ENCODE assay signal across 25 cellular contexts in genomic region chr11:66670816-66671215, GRCh38. TPM values are rescaled to one million over a fixed set of nuclear protein-coding genes. Genes with fewer than 3 reads are reported as not detected.
DNase-seq lines count a peak whose midpoint lies in the region; ATAC-seq, FAIRE-seq and TF ChIP-seq lines count a peak whose summit lies in the region.
"Had no signal": no experiment of that assay in that cellular context is flagged by ENCODE, and none has a peak within 500 bp of the region (broad histone marks: within the 10 kb centered on the region; RNA-seq: fewer than 3 reads in every experiment).

No MANE protein-coding gene starts in this region.

- H3K9me2 ChIP-seq in Loucy (replicated peaks; ENCODE audit: low read depth, low read length), result no peaks in the 10 kb centered on the region

- H4K12ac ChIP-seq in trophoblast cell (ENCODE audit: low read depth, low read length), result no peak overlapping the region

- no peak overlapping the region for H3K23ac ChIP-seq in trophoblast cell (ENCODE audit: low read length)

- FAIRE-seq in GM19239 (lab: Jason Lieb, UNC), result no peak
- FAIRE-seq: D721Med, keratinocyte had no signal

- peak overlapping the region in 5 of 6 donors; percentile 24 to 55 (median 35) for H3K27ac Mint-ChIP-seq in immature natural killer cell
- H3K27ac Mint-ChIP-seq: HFFc6 had no signal

- 67% methylated on average over 5 of the region's 5 CpGs for WGBS in right cardiac atrium
- no CpG with 5 or more reads among the region's 5 CpGs for WGBS in trophoblast cell (ENCODE audit: extremely low coverage, insufficient coverage, insufficient read length)

- no peaks in the 10 kb centered on the region for H3K79me1 ChIP-seq in trophoblast cell (ENCODE audit: low read length)

- no peak overlapping the region for H2BK120ac ChIP-seq in trophoblast cell (ENCODE audit: insufficient read depth, low read length, poor library complexity)

- peaks cover 0 to 2% (median 0%) of the 10 kb centered on the region in 3 donors for H3K27me3 Mint-ChIP-seq in immature natural killer cell (ENCODE audit: low read depth in 3 of 3)

- no peak overlapping the region for H3K14ac ChIP-seq in trophoblast cell (ENCODE audit: low read length)

- no peak overlapping the region for H3K4me3 Mint-ChIP-seq in immature natural killer cell
- H3K4me3 Mint-ChIP-seq: HFFc6 had no signal

- no peak overlapping the region for H4K8ac ChIP-seq in trophoblast cell (ENCODE audit: low read depth, low read length)

- H3K4me2 ChIP-seq in Loucy (ENCODE audit: low read depth, low read length, poor library complexity, severe bottlenecking) (peak overlapping the region; percentile 2), trophoblast cell (ENCODE audit: low read length) (no peak overlapping the region)

- H3K9ac ChIP-seq in Loucy (ENCODE audit: low read depth, low read length, poor library complexity, severe bottlenecking) (no peak overlapping the region), trophoblast cell (ENCODE audit: low read length) (no peak overlapping the region)

- peaks cover 0 to 9% (median 7%) of the 10 kb centered on the region in 3 donors for H3K36me3 Mint-ChIP-seq in immature natural killer cell

- no peak for DNase-seq in cardiac muscle cell (ENCODE audit: low read depth in 1 of 2, low spot score in 1 of 2)
- DNase-seq in right cardiac atrium, result no peak
- no peak for DNase-seq in immature natural killer cell
- DNase-seq in trophoblast cell, result no peak
- DNase-seq in GM19239 (ENCODE audit: insufficient read length, low spot score), result no peak
- DNase-seq in stimulated activated CD4-positive, alpha-beta T cell treated with anti-CD3 and anti-CD28 coated beads, Interleukin-2, amount 100 ng/mL, for 24 hours, result no peak
- no peak for DNase-seq in D341Med (ENCODE audit: low spot score)
- DNase-seq: activated CD4-positive, alpha-beta T cell treated with anti-CD3 and anti-CD28 coated beads, Interleukin-2, amount 50 U/mL, for 48 hours; activated CD8-positive, alpha-beta memory T cell treated with anti-CD3 and anti-CD28 coated beads, Interleukin-2, amount 50 U/mL, for 4 hours; activated gamma-delta T cell; HFFc6; mammary epithelial cell; MM.1S; NCI-H1436 treated with DMSO at 0.1 percent for 48 hours; retina; Right ventricle myocardium superior; stimulated activated CD4-positive, alpha-beta T cell treated with anti-CD3 and anti-CD28 coated beads, Interleukin-4, amount 100 ng/mL, for 24 hours; stimulated activated naive CD4-positive, alpha-beta T cell treated with Interleukin-2 at 50 U/mL for 16 hours; T1000 had no signal

- H3K4me1 Mint-ChIP-seq in immature natural killer cell, result peaks cover 24 to 52% of the 10 kb centered on the region in 2 donors

- no peaks in the 10 kb centered on the region for H3K9me3 Mint-ChIP-seq in immature natural killer cell
- H3K9me3 Mint-ChIP-seq: HFFc6 had no signal

- H3K36me3 ChIP-seq in cardiac muscle cell (peaks cover 9% of the 10 kb centered on the region), Loucy (ENCODE audit: insufficient read depth, low read length) (peaks cover 33% of the 10 kb centered on the region), trophoblast cell (ENCODE audit: control insufficient read depth in 1 of 2, insufficient read depth in 2 of 2, low read length in 2 of 2) (peaks cover 16 to 19% of the 10 kb centered on the region in 2 experiments)
- H3K36me3 ChIP-seq: breast epithelium had no signal

- peaks cover 39% of the 10 kb centered on the region for H4K20me1 ChIP-seq in Loucy (ENCODE audit: insufficient read depth, low read length, poor library complexity, severe bottlenecking)

- H3K9me3 ChIP-seq in cardiac muscle cell (ENCODE audit: low read depth) (no peaks in the 10 kb centered on the region), right cardiac atrium (ENCODE audit: control insufficient read depth, low read length) (no peaks in the 10 kb centered on the region), Loucy (ENCODE audit: insufficient read depth, low read depth, low read length) (no peaks in the 10 kb centered on the region), trophoblast cell (ENCODE audit: insufficient read depth, low read depth, low read length) (no peaks in the 10 kb centered on the region)
- H3K9me3 ChIP-seq: breast epithelium, thoracic aorta had no signal

- no peak for TF ChIP-seq CTCF in cardiac muscle cell (IDR thresholded peaks at IDR 0.05; ENCODE audit: low read depth, low read length)
- TF ChIP-seq CTCF in Loucy (conservative IDR thresholded peaks at IDR 0.05; ENCODE audit: low read length), result no peak

- no peaks in the 10 kb centered on the region for H3F3A ChIP-seq in Loucy (ENCODE audit: low read depth)

- peak overlapping the region; percentile 47 for H3K4ac ChIP-seq in trophoblast cell (ENCODE audit: low read depth, low read length)

- intact Hi-C loops in right cardiac atrium (cut with DNase I), result loop anchor here in 1 of 4 donors (10.0 kb wide), 1 partner anchor 46 kb away; no protein-coding TSS in a partner anchor

- H3K4me1 ChIP-seq in cardiac muscle cell (ENCODE audit: low read depth), result peaks cover 34% of the 10 kb centered on the region
- H3K4me1 ChIP-seq in right cardiac atrium (ENCODE audit: control insufficient read depth, insufficient read depth, low read length), result peaks cover 2% of the 10 kb centered on the region
- H3K4me1 ChIP-seq in Loucy (ENCODE audit: insufficient read depth, low read length, poor library complexity, severe bottlenecking), result peaks cover 30% of the 10 kb centered on the region
- H3K4me1 ChIP-seq in trophoblast cell (ENCODE audit: control insufficient read depth in 1 of 2, insufficient read depth in 2 of 2, low read length in 2 of 2), result no peaks in the 10 kb centered on the region
- H3K4me1 ChIP-seq: breast epithelium had no signal

- H3K27ac ChIP-seq in cardiac muscle cell (peak overlapping the region; percentile 31), right cardiac atrium (ENCODE audit: low read length) (no peak overlapping the region), trophoblast cell (ENCODE audit: low read depth, low read length) (no peak overlapping the region)
- H3K27ac ChIP-seq: breast epithelium, coronary artery, thoracic aorta had no signal

- H4K91ac ChIP-seq in trophoblast cell (ENCODE audit: low read depth, low read length), result no peak overlapping the region

- no peak overlapping the region for H2AFZ ChIP-seq in Loucy (ENCODE audit: low read length)
- no peak overlapping the region for H2AFZ ChIP-seq in trophoblast cell (ENCODE audit: insufficient read depth, low read length, poor library complexity)

- H3K27me3 ChIP-seq in cardiac muscle cell, result no peaks in the 10 kb centered on the region
- no peaks in the 10 kb centered on the region for H3K27me3 ChIP-seq in right cardiac atrium (ENCODE audit: control insufficient read depth, insufficient read depth)
- no peaks in the 10 kb centered on the region for H3K27me3 ChIP-seq in Loucy (ENCODE audit: insufficient read depth, low read length, poor library complexity, severe bottlenecking)
- H3K27me3 ChIP-seq in trophoblast cell (ENCODE audit: insufficient read depth, low read length), result no peaks in the 10 kb centered on the region
- H3K27me3 ChIP-seq: breast epithelium had no signal

- peaks cover 83% of the 10 kb centered on the region for H3K79me2 ChIP-seq in Loucy (ENCODE audit: insufficient read depth, low read length)
- no peaks in the 10 kb centered on the region for H3K79me2 ChIP-seq in trophoblast cell (ENCODE audit: control insufficient read depth, insufficient read depth, low read length, poor library complexity)

- H2AK5ac ChIP-seq in trophoblast cell (ENCODE audit: low read length), result no peak overlapping the region

- no peak overlapping the region for H3K18ac ChIP-seq in trophoblast cell (ENCODE audit: low read length)

- H2BK12ac ChIP-seq in trophoblast cell (ENCODE audit: low read length), result no peak overlapping the region

- H3K4me3 ChIP-seq in cardiac muscle cell, result no peak overlapping the region
- no peak overlapping the region for H3K4me3 ChIP-seq in right cardiac atrium (ENCODE audit: low read length)
- H3K4me3 ChIP-seq in Loucy (ENCODE audit: low read length, poor library complexity, severe bottlenecking), result no peak overlapping the region
- no peak overlapping the region for H3K4me3 ChIP-seq in trophoblast cell (ENCODE audit: low read depth, low read length)
- H3K4me3 ChIP-seq: breast epithelium, coronary artery, thoracic aorta had no signal

- H2BK5ac ChIP-seq in trophoblast cell (ENCODE audit: low read depth, low read length, poor library complexity), result no peak overlapping the region

- no peak for ATAC-seq in right cardiac atrium

RNA-seq across cellular contexts. Expression of gene RBM4B, which starts 6.9 kb away (rescaled TPM):
- total RNA-seq in cardiac muscle cell (25.7 and 30.2 TPM in 2 replicates), right cardiac atrium (10 to 100 TPM in 3 of 4 donors, 1 to 10 TPM in 1; 9.0 to 15.7 (median 12.2) TPM)
- polyA plus RNA-seq in cardiac muscle cell (62.3 and 62.6 TPM in 2 replicates), right cardiac atrium (11.5 TPM), immature natural killer cell (10 to 100 TPM in 2 of 3 donors, 1 to 10 TPM in 1; 8.6 to 24.6 (median 16.0) TPM)
- polyA plus RNA-seq in trophoblast cell (2013), result 23.6 and 23.8 TPM in 2 replicates

RNA-seq across cellular contexts. Expression of gene RBM4, which starts 32.3 kb away (rescaled TPM):
- 142 and 146 TPM in 2 replicates for total RNA-seq in cardiac muscle cell
- polyA plus RNA-seq in cardiac muscle cell, result 206 and 241 TPM in 2 replicates
- 10 to 100 TPM; 66.9 to 77.9 (median 68.3) TPM for total RNA-seq in right cardiac atrium
- polyA plus RNA-seq in right cardiac atrium, result 63.3 TPM
- 100 to 1,000 TPM; 251 to 308 (median 255) TPM for polyA plus RNA-seq in immature natural killer cell
- polyA plus RNA-seq in trophoblast cell (2013), result 136 and 139 TPM in 2 replicates

RNA-seq across cellular contexts. Expression of gene RBM14, which starts 54.4 kb away (rescaled TPM):
- total RNA-seq in cardiac muscle cell, result 74.6 and 90.6 TPM in 2 replicates
- 95.2 and 111 TPM in 2 replicates for polyA plus RNA-seq in cardiac muscle cell
- total RNA-seq in right cardiac atrium, result 10 to 100 TPM; 30.8 to 45.6 (median 33.6) TPM
- 28.1 TPM for polyA plus RNA-seq in right cardiac atrium
- polyA plus RNA-seq in immature natural killer cell, result 10 to 100 TPM; 51.7 to 96.6 (median 73.2) TPM
- 57.7 and 58.2 TPM in 2 replicates for polyA plus RNA-seq in trophoblast cell (2013)

RNA-seq across cellular contexts. Expression of gene SPTBN2, which starts 58.2 kb away (rescaled TPM):
- total RNA-seq in cardiac muscle cell (23.1 and 27.4 TPM in 2 replicates), right cardiac atrium (1 to 10 TPM; 2.3 to 7.0 (median 3.1) TPM)
- polyA plus RNA-seq in cardiac muscle cell (6.0 and 15.0 TPM in 2 replicates), right cardiac atrium (0.38 TPM), immature natural killer cell (not detected)
- polyA plus RNA-seq in trophoblast cell (2013), result 7.6 and 8.6 TPM in 2 replicates
